In genomic region chr4:17889692-17890091, GRCh38 we compare ENCODE assay signal across 2 cellular contexts.
TF ChIP-seq lines count a peak whose summit lies in the region.

No MANE protein-coding gene starts in this region.

TF ChIP-seq in SK-N-SH treated with all-trans-retinoic acid at 6 μM for 48 hours, 23 proteins besides CTCF, POLR2A, EP300 and RAD21 (continued from another document):
- peak; percentile 19; the same call in 1 of the 2 replicates for TF ChIP-seq CREB5 (CRISPR knock-in tag; IDR thresholded peaks at IDR 0.05; ENCODE audit: low read depth)
- no peak for TF ChIP-seq BACH2 (CRISPR knock-in tag; IDR thresholded peaks at IDR 0.05; ENCODE audit: borderline replicate concordance)
- no peak for TF ChIP-seq ZNF70 (CRISPR knock-in tag; IDR thresholded peaks at IDR 0.05)
- TF ChIP-seq CSRNP3 (CRISPR knock-in tag; IDR thresholded peaks at IDR 0.05) = peak; percentile 50; the same call in 1 of the 2 replicates
- TF ChIP-seq ZNF8 (CRISPR knock-in tag; IDR thresholded peaks at IDR 0.05) = no peak
- peak; percentile 69; the same call in 1 of the 2 replicates for TF ChIP-seq TCF4 (CRISPR knock-in tag; IDR thresholded peaks at IDR 0.05; ENCODE audit: borderline replicate concordance)
- TF ChIP-seq PATZ1 (CRISPR knock-in tag; IDR thresholded peaks at IDR 0.05; ENCODE audit: borderline replicate concordance) = no peak
TF ChIP-seq in SK-N-SH treated with all-trans-retinoic acid at 6 μM for 48 hours: peak in this region for 5.

TF ChIP-seq in SK-N-SH, 30 proteins besides CTCF, POLR2A, EP300 and RAD21 (continued from another document):
- TF ChIP-seq ZBTB33 (IDR thresholded peaks at IDR 0.05; ENCODE audit: borderline replicate concordance, low read depth) (no peak), REST (IDR thresholded peaks at IDR 0.05; ENCODE audit: low read depth, low read length) (no peak), SIN3A (IDR thresholded peaks at IDR 0.05; ENCODE audit: borderline replicate concordance, low read depth, low read length) (no peak), EZH2phosphoT487 (IDR thresholded peaks at IDR 0.05; ENCODE audit: borderline replicate concordance, low read depth) (no peak), JUND (IDR thresholded peaks at IDR 0.05) (no peak), RXRA (IDR thresholded peaks at IDR 0.05; ENCODE audit: borderline replicate concordance, low read depth) (no peak), POLR2AphosphoS5 (IDR thresholded peaks at IDR 0.05; ENCODE audit: low read depth, low read length) (no peak), FOXJ3 (CRISPR knock-in tag; IDR thresholded peaks at IDR 0.05) (no peak), MEF2A (IDR thresholded peaks at IDR 0.05; ENCODE audit: borderline replicate concordance, low read depth) (no peak), IRF3 (IDR thresholded peaks at IDR 0.05; ENCODE audit: low read depth, low read length) (no peak)
